10 cellular contexts compared by ENCODE assay signal in genomic region chr7:130899071-130899451, GRCh38.
DNase-seq lines count a peak whose midpoint lies in the region; ATAC-seq and TF ChIP-seq lines count a peak whose summit lies in the region.
"Had no signal": no experiment of that assay in that cellular context is flagged by ENCODE, and none has a peak within 500 bp of the region (broad histone marks: within the 10 kb centered on the region; RNA-seq: fewer than 3 reads in every experiment).

No MANE protein-coding gene starts in this region.

- H3K36me3 ChIP-seq in RWPE2 (ENCODE audit: low read depth) (peaks cover 99% of the 10 kb centered on the region), esophagus squamous epithelium (peaks cover 0 to 41% (median 0%) of the 10 kb centered on the region in 3 donors)
- H3K36me3 ChIP-seq: pancreas had no signal

- DNase-seq in NOMO-1 treated with DMSO at 0.1 percent for 48 hours (lab: John Stamatoyannopoulos, UW; ENCODE audit: unreplicated experiment) (peak; percentile 9), NOMO-1 treated with dmso at 0.1 percent for 144 hours (lab: John Stamatoyannopoulos, UW; ENCODE audit: unreplicated experiment) (no peak), RWPE2 (ENCODE audit: low spot score) (no peak), esophagus squamous epithelium (lab: John Stamatoyannopoulos, UW) (no peak), superior temporal gyrus (ENCODE audit: extremely low spot score) (no peak)
- no peak for DNase-seq in stimulated activated effector memory CD8-positive, alpha-beta T cell treated with anti-CD3 and anti-CD28 coated beads, Interleukin-12 subunit alpha, Interleukin-12 subunit beta, amount 100 ng/mL, for 72 hours (ENCODE audit: low spot score in 2 of 2)
- DNase-seq: hippocampal formation had no signal

- no peaks in the 10 kb centered on the region for H3K9me3 ChIP-seq in RWPE2 (ENCODE audit: severe bottlenecking)
- no peaks in the 10 kb centered on the region for H3K9me3 ChIP-seq in esophagus squamous epithelium
- H3K9me3 ChIP-seq: pancreas had no signal

- H3K27me3 ChIP-seq in RWPE2 (ENCODE audit: insufficient read depth, poor library complexity, severe bottlenecking) (no peaks in the 10 kb centered on the region), esophagus squamous epithelium (no peaks in the 10 kb centered on the region)
- H3K27me3 ChIP-seq: pancreas had no signal

- TF ChIP-seq CTCF in RWPE2 (IDR thresholded peaks at IDR 0.05; ENCODE audit: poor library complexity, severe bottlenecking) (no peak), esophagus squamous epithelium (IDR thresholded peaks at IDR 0.05) (no peak)

- WGBS in esophagus squamous epithelium, 2 donors: 52% methylated on average over 9 to 10 of the region's 10 CpGs

- H3K27ac Mint-ChIP-seq in stimulated activated effector memory CD8-positive, alpha-beta T cell treated with anti-CD3 and anti-CD28 coated beads, Interleukin-12 subunit alpha, Interleukin-12 subunit beta, amount 100 ng/mL, for 72 hours: peak overlapping the region; percentile 92

- H3K4me1 ChIP-seq in RWPE2 (ENCODE audit: insufficient read depth, poor library complexity, severe bottlenecking) (peaks cover 96% of the 10 kb centered on the region), esophagus squamous epithelium (peaks cover 70 to 100% (median 90%) of the 10 kb centered on the region in 3 donors)

- H3K4me3 ChIP-seq in RWPE2 (ENCODE audit: severe bottlenecking) (no peak overlapping the region), esophagus squamous epithelium (no peak overlapping the region)
- H3K4me3 ChIP-seq: pancreas had no signal

- H3K27ac ChIP-seq in RWPE2 (ENCODE audit: poor library complexity, severe bottlenecking) (peak overlapping the region; percentile 100), esophagus squamous epithelium (peak overlapping the region; percentile 50 to 88 (median 74))

- ATAC-seq in RWPE2 (ENCODE audit: low read depth) (no peak), GM18858 (IDR thresholded peaks at IDR 0.05; ENCODE audit: unreplicated experiment) (no peak), HG02870 (IDR thresholded peaks at IDR 0.05; ENCODE audit: unreplicated experiment) (no peak)
- no peak for ATAC-seq in stimulated activated effector memory CD8-positive, alpha-beta T cell treated with anti-CD3 and anti-CD28 coated beads, Interleukin-12 subunit alpha, Interleukin-12 subunit beta, amount 100 ng/mL, for 72 hours

- no peaks in the 10 kb centered on the region for H3K36me3 Mint-ChIP-seq in stimulated activated effector memory CD8-positive, alpha-beta T cell treated with anti-CD3 and anti-CD28 coated beads, Interleukin-12 subunit alpha, Interleukin-12 subunit beta, amount 100 ng/mL, for 72 hours

- no peaks in the 10 kb centered on the region for H3K9me3 Mint-ChIP-seq in stimulated activated effector memory CD8-positive, alpha-beta T cell treated with anti-CD3 and anti-CD28 coated beads, Interleukin-12 subunit alpha, Interleukin-12 subunit beta, amount 100 ng/mL, for 72 hours

- peaks cover 100% of the 10 kb centered on the region for H3K4me1 Mint-ChIP-seq in stimulated activated effector memory CD8-positive, alpha-beta T cell treated with anti-CD3 and anti-CD28 coated beads, Interleukin-12 subunit alpha, Interleukin-12 subunit beta, amount 100 ng/mL, for 72 hours

- no peak for TF ChIP-seq POLR2A in esophagus squamous epithelium (IDR thresholded peaks at IDR 0.05)

- intact Hi-C loops in esophagus squamous epithelium (cut with DNase I): no loop called here

- H3K4me3 Mint-ChIP-seq in stimulated activated effector memory CD8-positive, alpha-beta T cell treated with anti-CD3 and anti-CD28 coated beads, Interleukin-12 subunit alpha, Interleukin-12 subunit beta, amount 100 ng/mL, for 72 hours: no peak overlapping the region
